Comparison of ENCODE assay signal across 13 cellular contexts in the genomic region with DNA sequence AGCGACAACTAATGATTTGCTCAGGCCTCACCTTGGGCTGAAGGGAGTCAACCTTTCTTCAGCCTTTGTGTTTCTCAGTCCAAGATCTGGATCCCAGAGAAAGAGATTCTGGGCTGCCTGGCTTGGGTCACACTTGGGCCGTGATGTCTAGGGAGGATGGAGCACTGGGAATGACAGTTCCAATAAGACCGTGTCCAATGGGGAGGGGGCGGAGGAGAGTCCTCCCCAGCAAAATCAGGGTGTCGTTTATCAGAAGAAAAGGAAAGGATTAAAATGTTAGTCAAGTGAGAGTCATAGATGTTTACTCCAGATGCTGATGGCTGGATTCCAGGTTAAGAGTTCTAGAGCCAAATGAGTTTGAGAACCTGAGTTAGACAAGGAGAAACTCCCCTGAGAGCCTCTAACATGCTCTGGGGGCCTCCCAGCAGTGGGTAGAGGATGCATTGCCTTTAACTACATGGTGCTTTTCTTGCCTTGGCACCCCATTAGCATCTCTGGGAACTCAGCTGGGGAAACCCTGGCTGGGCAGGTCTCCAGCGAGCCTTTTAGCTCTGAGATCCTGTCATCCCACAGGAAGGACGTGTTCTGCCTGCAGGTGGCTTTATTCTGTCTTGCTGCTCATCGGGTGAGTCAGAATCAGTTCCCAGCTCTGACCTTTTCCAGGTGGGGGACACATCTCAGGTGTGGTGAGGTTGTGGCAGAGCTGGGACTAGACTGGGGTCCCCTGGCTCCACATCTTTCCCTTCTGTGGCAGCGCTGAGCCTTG. TPM values are rescaled to one million over a fixed set of nuclear protein-coding genes. Genes with fewer than 3 reads are reported as not detected.
DNase-seq lines count a peak whose midpoint lies in the region; ATAC-seq and TF ChIP-seq lines count a peak whose summit lies in the region.
"Had no signal": no experiment of that assay in that cellular context is flagged by ENCODE, and none has a peak within 500 bp of the region (broad histone marks: within the 10 kb centered on the region; RNA-seq: fewer than 3 reads in every experiment).

No MANE protein-coding gene starts in this region.

- POLR2A ChIA-PET in activated CD8-positive, alpha-beta T cell treated with anti-CD3 and anti-CD28 coated beads, Interleukin-2, amount 10 ng/mL, durations not matched to agents 7 days and 5 days (lab: Charles Lee) = no interaction called here

- DNase-seq in HCEC 1CT = peak; percentile 61
- DNase-seq in breast epithelium (ENCODE audit: low spot score in 2 of 2) = no peak
- DNase-seq in Right ventricle myocardium superior = peak; percentile 57
- no peak for DNase-seq in HuH-7 (ENCODE audit: low spot score)
- no peak for DNase-seq in NCI-H2196 treated with DMSO at 0.1 percent for 48 hours (lab: John Stamatoyannopoulos, UW; ENCODE audit: unreplicated experiment)
- DNase-seq in activated CD8-positive, alpha-beta T cell treated with anti-CD3 and anti-CD28 coated beads, Interleukin-2, amount 10 ng/mL, durations not matched to agents 7 days and 5 days = no peak
- DNase-seq: activated CD4-positive, alpha-beta T cell treated with anti-CD3 and anti-CD28 coated beads for 48 hours; kidney; T-helper 1 cell had no signal

- intact Hi-C loops in breast epithelium (cut with DNase I; ENCODE audit: low total_unique reads) = no loop called here
- intact Hi-C loops in Right ventricle myocardium superior (cut with DNase I) = no loop called here

- no peak overlapping the region for H3K4me3 Mint-ChIP-seq in activated CD8-positive, alpha-beta T cell treated with anti-CD3 and anti-CD28 coated beads, Interleukin-2, amount 10 ng/mL, durations not matched to agents 7 days and 5 days

- no peak for TF ChIP-seq CTCF in breast epithelium (IDR thresholded peaks at IDR 0.05)

- peaks cover 37% of the 10 kb centered on the region for H3K36me3 Mint-ChIP-seq in activated CD8-positive, alpha-beta T cell treated with anti-CD3 and anti-CD28 coated beads, Interleukin-2, amount 10 ng/mL, durations not matched to agents 7 days and 5 days (ENCODE audit: low read depth)

- no peaks in the 10 kb centered on the region for H3K27me3 ChIP-seq in breast epithelium
- no peaks in the 10 kb centered on the region for H3K27me3 ChIP-seq in subcutaneous abdominal adipose tissue (ENCODE audit: control insufficient read depth in 5 of 5, insufficient read depth in 4 of 5, low read length in 5 of 5)
- H3K27me3 ChIP-seq: cardiac muscle cell, testis had no signal

- H3K36me3 ChIP-seq in breast epithelium = no peaks in the 10 kb centered on the region
- H3K36me3 ChIP-seq in subcutaneous abdominal adipose tissue (ENCODE audit: control insufficient read depth in 5 of 5, insufficient read depth in 5 of 5, low read length in 5 of 5) = peaks cover 0 to 7% (median 0%) of the 10 kb centered on the region in 5 donors
- H3K36me3 ChIP-seq: cardiac muscle cell had no signal

- H3K9ac ChIP-seq in subcutaneous abdominal adipose tissue (ENCODE audit: low read length in 5 of 5) = no peak overlapping the region

- no peak overlapping the region for H3K27ac Mint-ChIP-seq in activated CD8-positive, alpha-beta T cell treated with anti-CD3 and anti-CD28 coated beads, Interleukin-2, amount 10 ng/mL, durations not matched to agents 7 days and 5 days
- H3K27ac Mint-ChIP-seq: activated T-helper 2 cell treated with anti-CD3 and anti-CD28 coated beads, Interferon-gamma antibody, Interleukin-2, Interleukin-4, amounts not matched to agents 10 μg/mL and 5 μg/mL and 100 μg/mL, durations not matched to agents 14 hours and 24 hours and 36 hours had no signal

- TF ChIP-seq POLR2A in breast epithelium (IDR thresholded peaks at IDR 0.05) = no peak

- CTCF ChIA-PET in activated CD8-positive, alpha-beta T cell treated with anti-CD3 and anti-CD28 coated beads, Interleukin-2, amount 10 ng/mL, durations not matched to agents 7 days and 5 days (lab: Charles Lee) = no interaction called here

- ATAC-seq in Right ventricle myocardium superior (ENCODE audit: poor library complexity) = peak; percentile 58
- ATAC-seq in activated CD8-positive, alpha-beta T cell treated with anti-CD3 and anti-CD28 coated beads, Interleukin-2, amount 10 ng/mL, durations not matched to agents 7 days and 5 days = no peak

- H3K4me1 ChIP-seq in breast epithelium = peaks cover 0 to 11% of the 10 kb centered on the region in 2 donors
- H3K4me1 ChIP-seq in subcutaneous abdominal adipose tissue (ENCODE audit: control insufficient read depth in 5 of 5, insufficient read depth in 5 of 5, low read length in 5 of 5) = peaks cover 4 to 25% (median 18%) of the 10 kb centered on the region in 5 donors

- H3K4me3 ChIP-seq in breast epithelium (no peak overlapping the region), subcutaneous abdominal adipose tissue (ENCODE audit: low read depth in 1 of 5, low read length in 5 of 5) (peak overlapping the region in 1 of 5 donors; percentile 7)
- H3K4me3 ChIP-seq: cardiac muscle cell, testis had no signal

- no peaks in the 10 kb centered on the region for H3K9me3 Mint-ChIP-seq in activated CD8-positive, alpha-beta T cell treated with anti-CD3 and anti-CD28 coated beads, Interleukin-2, amount 10 ng/mL, durations not matched to agents 7 days and 5 days (ENCODE audit: insufficient read depth)
- H3K9me3 Mint-ChIP-seq: activated T-helper 2 cell treated with anti-CD3 and anti-CD28 coated beads, Interferon-gamma antibody, Interleukin-2, Interleukin-4, amounts not matched to agents 10 μg/mL and 5 μg/mL and 100 μg/mL, durations not matched to agents 14 hours and 24 hours and 36 hours had no signal

- no peaks in the 10 kb centered on the region for H3K27me3 Mint-ChIP-seq in activated CD8-positive, alpha-beta T cell treated with anti-CD3 and anti-CD28 coated beads, Interleukin-2, amount 10 ng/mL, durations not matched to agents 7 days and 5 days (ENCODE audit: low read depth)

- peaks cover 7% of the 10 kb centered on the region for H3K4me1 Mint-ChIP-seq in activated CD8-positive, alpha-beta T cell treated with anti-CD3 and anti-CD28 coated beads, Interleukin-2, amount 10 ng/mL, durations not matched to agents 7 days and 5 days (ENCODE audit: low read depth)

- no peaks in the 10 kb centered on the region for H3K9me3 ChIP-seq in breast epithelium
- H3K9me3 ChIP-seq in subcutaneous abdominal adipose tissue (ENCODE audit: control insufficient read depth in 5 of 5, low read length in 5 of 5) = no peaks in the 10 kb centered on the region
- H3K9me3 ChIP-seq: testis had no signal

- H3K27ac ChIP-seq in breast epithelium = peak overlapping the region; percentile 69 to 71
- H3K27ac ChIP-seq in subcutaneous abdominal adipose tissue (ENCODE audit: low read depth, low read length) = peak overlapping the region; percentile 26
- H3K27ac ChIP-seq: cardiac muscle cell had no signal

RNA-seq across cellular contexts. Expression of a gene that starts 22.2 kb away (rescaled TPM):
- total RNA-seq in breast epithelium = 10 to 100 TPM; 13.4 to 67.6 (median 28.5) TPM
- 31.8 TPM for total RNA-seq in Right ventricle myocardium superior
- 10 to 100 TPM; 43.4 to 46.9 TPM for total RNA-seq in activated CD8-positive, alpha-beta T cell treated with anti-CD3 and anti-CD28 coated beads, Interleukin-2, amount 10 ng/mL, durations not matched to agents 7 days and 5 days

RNA-seq across cellular contexts. Expression of a gene that starts 24.2 kb away (rescaled TPM):
- total RNA-seq in breast epithelium (1 to 10 TPM; 3.6 to 6.9 (median 4.6) TPM), Right ventricle myocardium superior (5.6 TPM)
- total RNA-seq in activated CD8-positive, alpha-beta T cell treated with anti-CD3 and anti-CD28 coated beads, Interleukin-2, amount 10 ng/mL, durations not matched to agents 7 days and 5 days = 1 to 10 TPM; 8.0 to 9.9 TPM

Comparison
In these comparisons a context has a peak if more than half of its experiments do, and no peak if none do; other contexts are left out.
1. DNase-seq: peak in HCEC 1CT (single experiment) and Right ventricle myocardium superior (single experiment); none in breast epithelium (0 of 2), HuH-7 (single experiment), NCI-H2196 treated with DMSO at 0.1 percent for 48 hours (single experiment) and activated CD8-positive, alpha-beta T cell treated with anti-CD3 and anti-CD28 coated beads, Interleukin-2, amount 10 ng/mL, durations not matched to agents 7 days and 5 days (single experiment).